In genomic region chr10:91632671-91633550, GRCh38 we compare ENCODE assay signal across 1 cellular context.
TF ChIP-seq lines count a peak whose summit lies in the region.

Gene PPP1R3C, minus strand, starts transcription at chr10:91633071. Its CDS starts 102 bp downstream, at chr10:91632969.

TF ChIP-seq in WTC11, 78 proteins besides CTCF, POLR2A, EP300 and RAD21 (continued from another document and continues in another):
- TF ChIP-seq ARID4B (CRISPR knock-in tag; IDR thresholded peaks at IDR 0.05; ENCODE audit: borderline replicate concordance) (peak; percentile 98), PRRX2 (CRISPR knock-in tag; IDR thresholded peaks at IDR 0.05) (no peak), TP53 (CRISPR knock-in tag; IDR thresholded peaks at IDR 0.05) (peak; percentile 95), CDX4 (CRISPR knock-in tag; IDR thresholded peaks at IDR 0.05; ENCODE audit: borderline replicate concordance) (no peak), NR2C2 (CRISPR knock-in tag; IDR thresholded peaks at IDR 0.05) (peak; percentile 70), ZNF281 (CRISPR knock-in tag; IDR thresholded peaks at IDR 0.05) (0 out of 2 replicates have a peak, but pooled peaks have one; percentile 88), NFYB (CRISPR knock-in tag; conservative IDR thresholded peaks at IDR 0.05; ENCODE audit: low read depth) (peak; percentile 82), ATF3 (CRISPR knock-in tag; conservative IDR thresholded peaks at IDR 0.05) (peak; percentile 77), ZNF671 (CRISPR knock-in tag; IDR thresholded peaks at IDR 0.05) (no peak), RORB (CRISPR knock-in tag; IDR thresholded peaks at IDR 0.05) (no peak), ZNF263 (CRISPR knock-in tag; IDR thresholded peaks at IDR 0.05; ENCODE audit: low read depth) (peak; percentile 78; the same call in 1 of the 2 replicates), SOX15 (CRISPR knock-in tag; IDR thresholded peaks at IDR 0.05) (no peak), CREB1 (CRISPR knock-in tag; IDR thresholded peaks at IDR 0.05) (peak; percentile 91; the same call in 1 of the 2 replicates), JUN (CRISPR knock-in tag; IDR thresholded peaks at IDR 0.05) (peak; percentile 94), ATF1 (CRISPR knock-in tag; IDR thresholded peaks at IDR 0.05) (peak; percentile 54; the same call in 1 of the 2 replicates), SMAD4 (CRISPR knock-in tag; IDR thresholded peaks at IDR 0.05) (peak; percentile 94), CREM (CRISPR knock-in tag; IDR thresholded peaks at IDR 0.05) (peak; percentile 76), ZNF532 (CRISPR knock-in tag; IDR thresholded peaks at IDR 0.05; ENCODE audit: borderline replicate concordance) (0 out of 2 replicates have a peak, but pooled peaks have one; percentile 67), ZNF219 (CRISPR knock-in tag; IDR thresholded peaks at IDR 0.05; ENCODE audit: borderline replicate concordance) (peak; percentile 94; the same call in 1 of the 2 replicates), FOXP4 (CRISPR knock-in tag; IDR thresholded peaks at IDR 0.05) (peak; percentile 98), AFF4 (CRISPR knock-in tag; IDR thresholded peaks at IDR 0.05; ENCODE audit: borderline replicate concordance) (peak; percentile 91; the same call in 1 of the 2 replicates), GTF2I (CRISPR knock-in tag; conservative IDR thresholded peaks at IDR 0.05) (no peak), MXD4 (CRISPR knock-in tag; IDR thresholded peaks at IDR 0.05; ENCODE audit: borderline replicate concordance) (no peak), IRF1 (CRISPR knock-in tag; IDR thresholded peaks at IDR 0.05) (peak; percentile 96), ATF6 (CRISPR knock-in tag; IDR thresholded peaks at IDR 0.05) (no peak), ZNF138 (CRISPR knock-in tag; conservative IDR thresholded peaks at IDR 0.05) (peak; percentile 97), ZNF416 (CRISPR knock-in tag; IDR thresholded peaks at IDR 0.05) (peak; percentile 85; the same call in 1 of the 2 replicates), FOXP1 (CRISPR knock-in tag; IDR thresholded peaks at IDR 0.05; ENCODE audit: borderline replicate concordance) (peak; percentile 99), HMGA2 (CRISPR knock-in tag; IDR thresholded peaks at IDR 0.05) (no peak)
